17 cellular contexts compared by ENCODE assay signal in genomic region chr11:86492370-86493030, GRCh38.
DNase-seq lines count a peak whose midpoint lies in the region; ATAC-seq and TF ChIP-seq lines count a peak whose summit lies in the region.
"Had no signal": no experiment of that assay in that cellular context is flagged by ENCODE, and none has a peak within 500 bp of the region (broad histone marks: within the 10 kb centered on the region; RNA-seq: fewer than 3 reads in every experiment).

No MANE protein-coding gene starts in this region.

- H3K36me3 Mint-ChIP-seq in activated naive CD8-positive, alpha-beta T cell treated with anti-CD3 and anti-CD28 coated beads, Interleukin-2, amount 50 U/mL, for 24 hours (ENCODE audit: low read depth) = no peaks in the 10 kb centered on the region
- no peaks in the 10 kb centered on the region for H3K36me3 Mint-ChIP-seq in activated naive CD8-positive, alpha-beta T cell treated with anti-CD3 and anti-CD28 coated beads for 36 hours
- H3K36me3 Mint-ChIP-seq in activated T-cell treated with anti-CD3 and anti-CD28 coated beads, Interleukin-2, amount 50 U/mL, for 4 hours (ENCODE audit: insufficient read depth) = no peaks in the 10 kb centered on the region
- H3K36me3 Mint-ChIP-seq: CD8-positive, alpha-beta memory T cell had no signal

- no peak overlapping the region for H3K27ac Mint-ChIP-seq in activated naive CD8-positive, alpha-beta T cell treated with anti-CD3 and anti-CD28 coated beads, Interleukin-2, amount 50 U/mL, for 24 hours
- H3K27ac Mint-ChIP-seq in activated naive CD8-positive, alpha-beta T cell treated with anti-CD3 and anti-CD28 coated beads for 36 hours = no peak overlapping the region
- H3K27ac Mint-ChIP-seq: CD8-positive, alpha-beta memory T cell had no signal

- DNase-seq in activated naive CD8-positive, alpha-beta T cell treated with anti-CD3 and anti-CD28 coated beads, Interleukin-2, amount 50 U/mL, for 24 hours = no peak
- DNase-seq in activated naive CD8-positive, alpha-beta T cell treated with anti-CD3 and anti-CD28 coated beads for 36 hours = no peak
- no peak for DNase-seq in coronary artery (ENCODE audit: low spot score)
- DNase-seq in left kidney (ENCODE audit: low read depth, low spot score) = peak; percentile 40
- peak; percentile 66 for DNase-seq in renal cortical epithelial cell (ENCODE audit: low read depth)
- DNase-seq in OCI-M1 (lab: John Stamatoyannopoulos, UW) = no peak
- no peak for DNase-seq in activated T-cell treated with anti-CD3 and anti-CD28 coated beads, Interleukin-2, amount 50 U/mL, for 4 hours
- DNase-seq: CD8-positive, alpha-beta memory T cell; DND-41; GDM1; Kasumi-1; NCI-H1930; NCI-H2171; NCI-H510A had no signal

- no peak overlapping the region for H3K4me3 ChIP-seq in coronary artery
- H3K4me3 ChIP-seq: BLaER1 had no signal

- no peaks in the 10 kb centered on the region for H3K27me3 Mint-ChIP-seq in activated naive CD8-positive, alpha-beta T cell treated with anti-CD3 and anti-CD28 coated beads, Interleukin-2, amount 50 U/mL, for 24 hours
- H3K27me3 Mint-ChIP-seq in activated naive CD8-positive, alpha-beta T cell treated with anti-CD3 and anti-CD28 coated beads for 36 hours = no peaks in the 10 kb centered on the region
- H3K27me3 Mint-ChIP-seq in activated T-cell treated with anti-CD3 and anti-CD28 coated beads, Interleukin-2, amount 50 U/mL, for 4 hours (ENCODE audit: low read depth) = no peaks in the 10 kb centered on the region

- ATAC-seq in activated naive CD8-positive, alpha-beta T cell treated with anti-CD3 and anti-CD28 coated beads, Interleukin-2, amount 50 U/mL, for 24 hours = peak; percentile 65
- ATAC-seq in GM21367 (IDR thresholded peaks at IDR 0.05; ENCODE audit: unreplicated experiment) = no peak
- no peak for ATAC-seq in activated T-cell treated with anti-CD3 and anti-CD28 coated beads, Interleukin-2, amount 50 U/mL, for 4 hours

- TF ChIP-seq CTCF in coronary artery (IDR thresholded peaks at IDR 0.05) = no peak

- peak overlapping the region; percentile 27 to 76 for H3K27ac ChIP-seq in coronary artery
- H3K27ac ChIP-seq: 22Rv1, BLaER1 had no signal

- peaks cover 4% of the 10 kb centered on the region for H3K4me1 Mint-ChIP-seq in activated naive CD8-positive, alpha-beta T cell treated with anti-CD3 and anti-CD28 coated beads, Interleukin-2, amount 50 U/mL, for 24 hours
- no peaks in the 10 kb centered on the region for H3K4me1 Mint-ChIP-seq in activated naive CD8-positive, alpha-beta T cell treated with anti-CD3 and anti-CD28 coated beads for 36 hours
- no peaks in the 10 kb centered on the region for H3K4me1 Mint-ChIP-seq in activated T-cell treated with anti-CD3 and anti-CD28 coated beads, Interleukin-2, amount 50 U/mL, for 4 hours (ENCODE audit: low read depth)
- H3K4me1 Mint-ChIP-seq: CD8-positive, alpha-beta memory T cell had no signal

- no peak overlapping the region for H3K4me3 Mint-ChIP-seq in activated naive CD8-positive, alpha-beta T cell treated with anti-CD3 and anti-CD28 coated beads, Interleukin-2, amount 50 U/mL, for 24 hours
- H3K4me3 Mint-ChIP-seq in activated naive CD8-positive, alpha-beta T cell treated with anti-CD3 and anti-CD28 coated beads for 36 hours = no peak overlapping the region
- no peak overlapping the region for H3K4me3 Mint-ChIP-seq in activated T-cell treated with anti-CD3 and anti-CD28 coated beads, Interleukin-2, amount 50 U/mL, for 4 hours
- H3K4me3 Mint-ChIP-seq: CD8-positive, alpha-beta memory T cell had no signal

- H3K9me3 Mint-ChIP-seq in activated naive CD8-positive, alpha-beta T cell treated with anti-CD3 and anti-CD28 coated beads, Interleukin-2, amount 50 U/mL, for 24 hours = no peaks in the 10 kb centered on the region
- H3K9me3 Mint-ChIP-seq in activated naive CD8-positive, alpha-beta T cell treated with anti-CD3 and anti-CD28 coated beads for 36 hours = no peaks in the 10 kb centered on the region
- H3K9me3 Mint-ChIP-seq in activated T-cell treated with anti-CD3 and anti-CD28 coated beads, Interleukin-2, amount 50 U/mL, for 4 hours = no peaks in the 10 kb centered on the region

Comparison
In these comparisons a context has a peak if more than half of its experiments do, and no peak if none do; other contexts are left out.
1. DNase-seq: peak in left kidney (single experiment) and renal cortical epithelial cell (single experiment); none in activated naive CD8-positive, alpha-beta T cell treated with anti-CD3 and anti-CD28 coated beads, Interleukin-2, amount 50 U/mL, for 24 hours (single experiment), activated naive CD8-positive, alpha-beta T cell treated with anti-CD3 and anti-CD28 coated beads for 36 hours (single experiment), coronary artery (single experiment), OCI-M1 (single experiment) and activated T-cell treated with anti-CD3 and anti-CD28 coated beads, Interleukin-2, amount 50 U/mL, for 4 hours (single experiment).